In genomic region chr10:6386960-6387359, GRCh38 we compare ENCODE assay signal across 33 cellular contexts.
"Had no signal": no experiment of that assay in that cellular context is flagged by ENCODE, and none has a peak within 500 bp of the region (broad histone marks: within the 10 kb centered on the region; RNA-seq: fewer than 3 reads in every experiment).

No MANE protein-coding gene starts in this region.

- H3K27ac ChIP-seq: Peyer's patch, SJSA1 had no signal

- H3K36me3 ChIP-seq: MG63, Peyer's patch, SJSA1 had no signal

- H3K27me3 Mint-ChIP-seq: activated CD4-positive, alpha-beta T cell treated with anti-CD3 and anti-CD28 coated beads, Interleukin-2, amount 10 ng/mL, durations not matched to agents 24 days and 14 days; activated CD8-positive, alpha-beta T cell treated with anti-CD3 and anti-CD28 coated beads for 36 hours; activated naive CD4-positive, alpha-beta T cell treated with anti-CD3 and anti-CD28 coated beads, Interleukin-2, amount 50 U/mL, for 24 hours; activated naive CD8-positive, alpha-beta T cell treated with anti-CD3 and anti-CD28 coated beads, Interleukin-2, amount 50 U/mL, for 24 hours had no signal

- H3K4me3 Mint-ChIP-seq: activated CD4-positive, alpha-beta T cell treated with anti-CD3 and anti-CD28 coated beads, Interleukin-2, amount 10 ng/mL, durations not matched to agents 24 days and 14 days; activated CD8-positive, alpha-beta T cell treated with anti-CD3 and anti-CD28 coated beads for 36 hours; activated naive CD4-positive, alpha-beta T cell treated with anti-CD3 and anti-CD28 coated beads, Interleukin-2, amount 50 U/mL, for 24 hours; activated naive CD8-positive, alpha-beta T cell treated with anti-CD3 and anti-CD28 coated beads, Interleukin-2, amount 50 U/mL, for 24 hours; activated T-cell treated with anti-CD3 and anti-CD28 coated beads, Interleukin-2, amount 50 U/mL, for 72 hours; brain; T-helper 1 cell treated with Interleukin-12 subunit alpha and Interleukin-12 subunit beta and Interleukin-4 antibody, amounts not matched to agents 30 μg/mL and 1 μg/mL, for 36 hours; T-helper 2 cell treated with Interferon-gamma antibody and Interleukin-4, amounts not matched to agents 5 μg/mL and 100 μg/mL, for 36 hours had no signal

- ATAC-seq: activated CD8-positive, alpha-beta T cell treated with anti-CD3 and anti-CD28 coated beads for 36 hours; activated naive CD8-positive, alpha-beta T cell treated with anti-CD3 and anti-CD28 coated beads, Interleukin-2, amount 50 U/mL, for 24 hours; activated T-cell treated with anti-CD3 and anti-CD28 coated beads, Interleukin-2, amount 50 U/mL, for 72 hours; PC-3 had no signal

- H3K27me3 ChIP-seq: MG63, Peyer's patch, SJSA1 had no signal

- DNase-seq: activated CD4-positive, alpha-beta T cell treated with anti-CD3 and anti-CD28 coated beads, Interleukin-2, amount 10 ng/mL, durations not matched to agents 24 days and 14 days; activated CD4-positive, alpha-beta T cell treated with anti-CD3 and anti-CD28 coated beads, Interleukin-2, amount 50 U/mL, for 4 hours; activated CD8-positive, alpha-beta T cell treated with anti-CD3 and anti-CD28 coated beads for 36 hours; activated gamma-delta T cell; activated naive CD4-positive, alpha-beta T cell treated with Interleukin-2 at 50 U/mL for 16 hours; activated naive CD8-positive, alpha-beta T cell treated with anti-CD3 and anti-CD28 coated beads, Interleukin-2, amount 50 U/mL, for 24 hours; activated T-cell treated with anti-CD3 and anti-CD28 coated beads, Interleukin-2, amount 50 U/mL, for 1 hour; activated T-cell treated with anti-CD3 and anti-CD28 coated beads, Interleukin-2, amount 50 U/mL, for 72 hours; central memory CD4-positive, alpha-beta T cell; Kasumi-1; MG63; NCI-H1092; NCI-H1417; NCI-H146; NCI-H187; NCI-H2081; NCI-H345; NCI-H510A; NCI-H526; NCI-H748 treated with DMSO at 0.1 percent for 48 hours; NK-92 treated with Interleukin-12 subunit alpha and Interleukin-12 subunit beta, amount 100 ng/mL, for 24 hours; PC-3; Peyer's patch; RPMI8226; SHP77 treated with DMSO at 0.1 percent for 48 hours; SK-N-SH had no signal

- H3K4me3 ChIP-seq: MG63, Peyer's patch, SJSA1 had no signal

- H3K27ac Mint-ChIP-seq: activated CD4-positive, alpha-beta T cell treated with anti-CD3 and anti-CD28 coated beads, Interleukin-2, amount 10 ng/mL, durations not matched to agents 24 days and 14 days; activated CD8-positive, alpha-beta T cell treated with anti-CD3 and anti-CD28 coated beads for 36 hours; activated naive CD8-positive, alpha-beta T cell treated with anti-CD3 and anti-CD28 coated beads, Interleukin-2, amount 50 U/mL, for 24 hours; activated T-cell treated with anti-CD3 and anti-CD28 coated beads, Interleukin-2, amount 50 U/mL, for 72 hours; activated T-helper 2 cell treated with anti-CD3 and anti-CD28 coated beads, Interferon-gamma antibody, Interleukin-2, Interleukin-4, amounts not matched to agents 10 μg/mL and 5 μg/mL and 100 μg/mL, durations not matched to agents 14 hours and 24 hours and 36 hours; T-helper 1 cell treated with Interleukin-12 subunit alpha and Interleukin-12 subunit beta and Interleukin-4 antibody, amounts not matched to agents 30 μg/mL and 1 μg/mL, for 36 hours; T-helper 2 cell treated with Interferon-gamma antibody and Interleukin-4, amounts not matched to agents 5 μg/mL and 100 μg/mL, for 36 hours had no signal

- H3K9me3 ChIP-seq: MG63 had no signal

- FAIRE-seq: TTC549 had no signal
